In the genomic region with DNA sequence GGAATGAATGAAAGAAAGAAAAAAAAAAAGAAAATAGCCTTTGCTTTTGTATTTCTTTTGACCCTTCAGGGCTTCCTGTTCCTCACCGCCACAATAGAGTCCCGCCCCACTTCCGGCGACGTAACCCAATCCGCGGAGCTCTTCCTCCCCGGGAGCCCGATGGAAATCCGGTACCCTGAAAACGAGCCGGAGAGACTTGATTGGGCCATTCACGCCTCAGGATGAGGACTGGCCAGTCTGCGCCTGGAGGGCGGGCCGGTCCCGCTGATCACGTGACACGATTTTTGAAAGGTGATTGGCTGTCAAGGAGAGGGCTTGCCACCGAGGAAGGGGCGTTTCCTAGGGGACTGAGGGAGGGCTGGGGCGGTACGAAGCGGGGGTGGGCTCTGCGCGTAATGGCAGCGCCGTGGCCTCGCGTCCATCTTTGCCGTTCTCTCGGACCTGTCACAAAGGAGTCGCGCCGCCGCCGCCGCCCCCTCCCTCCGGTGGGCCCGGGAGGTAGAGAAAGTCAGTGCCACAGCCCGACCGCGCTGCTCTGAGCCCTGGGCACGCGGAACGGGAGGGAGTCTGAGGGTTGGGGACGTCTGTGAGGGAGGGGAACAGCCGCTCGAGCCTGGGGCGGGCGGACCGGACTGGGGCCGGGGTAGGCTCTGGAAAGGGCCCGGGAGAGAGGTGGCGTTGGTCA, we compare ENCODE assay signal across 1 cellular context.
TF ChIP-seq lines count a peak whose summit lies in the region.

A gene with protein sequence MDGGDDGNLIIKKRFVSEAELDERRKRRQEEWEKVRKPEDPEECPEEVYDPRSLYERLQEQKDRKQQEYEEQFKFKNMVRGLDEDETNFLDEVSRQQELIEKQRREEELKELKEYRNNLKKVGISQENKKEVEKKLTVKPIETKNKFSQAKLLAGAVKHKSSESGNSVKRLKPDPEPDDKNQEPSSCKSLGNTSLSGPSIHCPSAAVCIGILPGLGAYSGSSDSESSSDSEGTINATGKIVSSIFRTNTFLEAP (minus strand): TSS at position 95 of the 685 bp plus-strand sequence. CDS start 12,185 bp downstream, outside the sequence.
RSPRY1 (plus strand) TSS at position 385 of the 685 bp plus-strand sequence. CDS start 18,330 bp downstream, outside the sequence.

TF ChIP-seq in K562, 482 proteins besides CTCF, POLR2A, EP300 and RAD21 (continued from another document and continues in another):
- TF ChIP-seq RB1 (IDR thresholded peaks at IDR 0.05; ENCODE audit: low read depth), result peak; percentile 74; the same call in 1 of the 2 replicates
- TF ChIP-seq KLF6 (CRISPR knock-in tag; IDR thresholded peaks at IDR 0.05; ENCODE audit: borderline replicate concordance), result no peak
- TF ChIP-seq ZNF561 (CRISPR knock-in tag; conservative IDR thresholded peaks at IDR 0.05), result no peak
- no peak for TF ChIP-seq ELF2 (CRISPR knock-in tag; IDR thresholded peaks at IDR 0.05)
- TF ChIP-seq ZNF197 (CRISPR knock-in tag; IDR thresholded peaks at IDR 0.05; ENCODE audit: low read depth), result no peak
- peak; percentile 93 for TF ChIP-seq CREB1 (IDR thresholded peaks at IDR 0.05)
- TF ChIP-seq CREB1 (CRISPR knock-in tag; IDR thresholded peaks at IDR 0.05), result peak; percentile 83
- TF ChIP-seq MTA3 (IDR thresholded peaks at IDR 0.05; ENCODE audit: borderline replicate concordance), result no peak; the same call in 1 of the 2 replicates
- no peak for TF ChIP-seq ZNF347 (CRISPR knock-in tag; IDR thresholded peaks at IDR 0.05; ENCODE audit: low read depth)
- TF ChIP-seq ZSCAN29 (IDR thresholded peaks at IDR 0.05), result no peak
- TF ChIP-seq NR2F6 (CRISPR knock-in tag; IDR thresholded peaks at IDR 0.05), result no peak
- TF ChIP-seq ZBTB43 (CRISPR knock-in tag; IDR thresholded peaks at IDR 0.05), result no peak
- TF ChIP-seq ZNF324 (CRISPR knock-in tag; IDR thresholded peaks at IDR 0.05), result no peak
- peak; percentile 41 for TF ChIP-seq NEUROD1 (IDR thresholded peaks at IDR 0.05; ENCODE audit: borderline replicate concordance, low read depth, low read length, partially characterized antibody)
- TF ChIP-seq RUNX1 (IDR thresholded peaks at IDR 0.05; ENCODE audit: low read depth), result no peak
- no peak for TF ChIP-seq ZBTB33 (CRISPR knock-in tag; IDR thresholded peaks at IDR 0.05)
- TF ChIP-seq PHB2 (IDR thresholded peaks at IDR 0.05; ENCODE audit: low read depth), result no peak
- no peak for TF ChIP-seq HDAC3 (IDR thresholded peaks at IDR 0.05; ENCODE audit: borderline replicate concordance, partially characterized antibody)
- peak; percentile 72 for TF ChIP-seq PHF8 (IDR thresholded peaks at IDR 0.05; ENCODE audit: borderline replicate concordance, low read length)
- no peak for TF ChIP-seq CCAR2 (IDR thresholded peaks at IDR 0.05; ENCODE audit: low read depth, low read length)
- TF ChIP-seq, protein P1, sequence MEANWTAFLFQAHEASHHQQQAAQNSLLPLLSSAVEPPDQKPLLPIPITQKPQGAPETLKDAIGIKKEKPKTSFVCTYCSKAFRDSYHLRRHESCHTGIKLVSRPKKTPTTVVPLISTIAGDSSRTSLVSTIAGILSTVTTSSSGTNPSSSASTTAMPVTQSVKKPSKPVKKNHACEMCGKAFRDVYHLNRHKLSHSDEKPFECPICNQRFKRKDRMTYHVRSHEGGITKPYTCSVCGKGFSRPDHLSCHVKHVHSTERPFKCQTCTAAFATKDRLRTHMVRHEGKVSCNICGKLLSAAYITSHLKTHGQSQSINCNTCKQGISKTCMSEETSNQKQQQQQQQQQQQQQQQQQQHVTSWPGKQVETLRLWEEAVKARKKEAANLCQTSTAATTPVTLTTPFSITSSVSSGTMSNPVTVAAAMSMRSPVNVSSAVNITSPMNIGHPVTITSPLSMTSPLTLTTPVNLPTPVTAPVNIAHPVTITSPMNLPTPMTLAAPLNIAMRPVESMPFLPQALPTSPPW (CRISPR knock-in tag; IDR thresholded peaks at IDR 0.05), result peak; percentile 86
- peak; percentile 91 for TF ChIP-seq E2F8 (IDR thresholded peaks at IDR 0.05; ENCODE audit: low read depth, partially characterized antibody)
- TF ChIP-seq PML (IDR thresholded peaks at IDR 0.05; ENCODE audit: low read length), result 0 out of 2 replicates have a peak, but pooled peaks have one; percentile 8
- no peak for TF ChIP-seq KLF1 (tag; IDR thresholded peaks at IDR 0.05)
- TF ChIP-seq ZNF551 (CRISPR knock-in tag; IDR thresholded peaks at IDR 0.05), result no peak
- TF ChIP-seq BRD9 (IDR thresholded peaks at IDR 0.05; ENCODE audit: low read depth, partially characterized antibody), result no peak
- TF ChIP-seq SMARCA4 (IDR thresholded peaks at IDR 0.05), result no peak
- TF ChIP-seq, protein P2, sequence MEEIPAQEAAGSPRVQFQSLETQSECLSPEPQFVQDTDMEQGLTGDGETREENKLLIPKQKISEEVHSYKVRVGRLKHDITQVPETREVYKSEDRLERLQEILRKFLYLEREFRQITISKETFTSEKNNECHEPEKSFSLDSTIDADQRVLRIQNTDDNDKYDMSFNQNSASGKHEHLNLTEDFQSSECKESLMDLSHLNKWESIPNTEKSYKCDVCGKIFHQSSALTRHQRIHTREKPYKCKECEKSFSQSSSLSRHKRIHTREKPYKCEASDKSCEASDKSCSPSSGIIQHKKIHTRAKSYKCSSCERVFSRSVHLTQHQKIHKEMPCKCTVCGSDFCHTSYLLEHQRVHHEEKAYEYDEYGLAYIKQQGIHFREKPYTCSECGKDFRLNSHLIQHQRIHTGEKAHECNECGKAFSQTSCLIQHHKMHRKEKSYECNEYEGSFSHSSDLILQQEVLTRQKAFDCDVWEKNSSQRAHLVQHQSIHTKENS (CRISPR knock-in tag; IDR thresholded peaks at IDR 0.05), result no peak
- peak; percentile 72 for TF ChIP-seq NR2C1 (IDR thresholded peaks at IDR 0.05)
- TF ChIP-seq NR2C1 (tag; IDR thresholded peaks at IDR 0.05), result 0 out of 2 replicates have a peak, but pooled peaks have one; percentile 9
- no peak for TF ChIP-seq HMGXB4 (CRISPR knock-in tag; IDR thresholded peaks at IDR 0.05)
- TF ChIP-seq BRF1 (IDR thresholded peaks at IDR 0.05; ENCODE audit: borderline replicate concordance, extremely low read depth, insufficient read length), result no peak
- TF ChIP-seq, protein P3, sequence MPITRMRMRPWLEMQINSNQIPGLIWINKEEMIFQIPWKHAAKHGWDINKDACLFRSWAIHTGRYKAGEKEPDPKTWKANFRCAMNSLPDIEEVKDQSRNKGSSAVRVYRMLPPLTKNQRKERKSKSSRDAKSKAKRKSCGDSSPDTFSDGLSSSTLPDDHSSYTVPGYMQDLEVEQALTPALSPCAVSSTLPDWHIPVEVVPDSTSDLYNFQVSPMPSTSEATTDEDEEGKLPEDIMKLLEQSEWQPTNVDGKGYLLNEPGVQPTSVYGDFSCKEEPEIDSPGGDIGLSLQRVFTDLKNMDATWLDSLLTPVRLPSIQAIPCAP (CRISPR knock-in tag; IDR thresholded peaks at IDR 0.05; ENCODE audit: borderline replicate concordance), result no peak
- no peak for TF ChIP-seq NR2C2 (CRISPR knock-in tag; IDR thresholded peaks at IDR 0.05)
- peak; percentile 59 for TF ChIP-seq NR2C2 (tag; IDR thresholded peaks at IDR 0.05)
- TF ChIP-seq, protein P4, sequence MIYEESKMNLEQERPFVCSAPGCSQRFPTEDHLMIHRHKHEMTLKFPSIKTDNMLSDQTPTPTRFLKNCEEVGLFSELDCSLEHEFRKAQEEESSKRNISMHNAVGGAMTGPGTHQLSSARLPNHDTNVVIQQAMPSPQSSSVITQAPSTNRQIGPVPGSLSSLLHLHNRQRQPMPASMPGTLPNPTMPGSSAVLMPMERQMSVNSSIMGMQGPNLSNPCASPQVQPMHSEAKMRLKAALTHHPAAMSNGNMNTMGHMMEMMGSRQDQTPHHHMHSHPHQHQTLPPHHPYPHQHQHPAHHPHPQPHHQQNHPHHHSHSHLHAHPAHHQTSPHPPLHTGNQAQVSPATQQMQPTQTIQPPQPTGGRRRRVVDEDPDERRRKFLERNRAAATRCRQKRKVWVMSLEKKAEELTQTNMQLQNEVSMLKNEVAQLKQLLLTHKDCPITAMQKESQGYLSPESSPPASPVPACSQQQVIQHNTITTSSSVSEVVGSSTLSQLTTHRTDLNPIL (CRISPR knock-in tag; IDR thresholded peaks at IDR 0.05), result no peak
- no peak for TF ChIP-seq CAMTA2 (CRISPR knock-in tag; conservative IDR thresholded peaks at IDR 0.05)
- TF ChIP-seq MBD2 (IDR thresholded peaks at IDR 0.05; ENCODE audit: borderline replicate concordance, low read depth), result peak; percentile 76; the same call in 1 of the 2 replicates
- TF ChIP-seq YBX1 (IDR thresholded peaks at IDR 0.05), result no peak
- TF ChIP-seq ARNT (IDR thresholded peaks at IDR 0.05), result no peak
- peak; percentile 62 for TF ChIP-seq TAF9B (IDR thresholded peaks at IDR 0.05; ENCODE audit: partially characterized antibody)
- peak; percentile 67 for TF ChIP-seq TBP (optimal IDR thresholded peaks at IDR 0.05; ENCODE audit: low read depth, low read length)
- TF ChIP-seq HCFC1 (IDR thresholded peaks at IDR 0.05; ENCODE audit: low read depth, low read length), result peak; percentile 57
- no peak for TF ChIP-seq HEY1 (CRISPR knock-in tag; IDR thresholded peaks at IDR 0.05; ENCODE audit: borderline replicate concordance)
- peak; percentile 47; the same call in 1 of the 2 replicates for TF ChIP-seq SIN3B (IDR thresholded peaks at IDR 0.05; ENCODE audit: low read depth)
- no peak for TF ChIP-seq ZNF384 (IDR thresholded peaks at IDR 0.05; ENCODE audit: low read depth, low read length)
- TF ChIP-seq SP2 (IDR thresholded peaks at IDR 0.05; ENCODE audit: extremely low read depth, low read depth, low read length, poor library complexity, severe bottlenecking), result peak; percentile 47
- TF ChIP-seq MTF1 (CRISPR knock-in tag; IDR thresholded peaks at IDR 0.05; ENCODE audit: borderline replicate concordance), result no peak
- TF ChIP-seq NELFE (IDR thresholded peaks at IDR 0.05; ENCODE audit: insufficient read depth, insufficient read length), result no peak
- TF ChIP-seq ETV1 (tag; conservative IDR thresholded peaks at IDR 0.05; ENCODE audit: low read depth), result peak; percentile 64
- peak; percentile 52; the same call in 1 of the 2 replicates for TF ChIP-seq TFAP4 (CRISPR knock-in tag; IDR thresholded peaks at IDR 0.05; ENCODE audit: borderline replicate concordance)
- TF ChIP-seq HOXB6 (CRISPR knock-in tag; IDR thresholded peaks at IDR 0.05; ENCODE audit: borderline replicate concordance), result no peak
- TF ChIP-seq MTA2 (IDR thresholded peaks at IDR 0.05; ENCODE audit: low read depth), result no peak
